14 cellular contexts compared by ENCODE assay signal in genomic region chr14:71488703-71489141, GRCh38.
A peak's percentile ranks its signal among the peaks of the same experiment; 100 is the strongest.
DNase-seq lines count a peak whose midpoint lies in the region; FAIRE-seq and TF ChIP-seq lines count a peak whose summit lies in the region.
"Had no signal": no experiment of that assay in that cellular context is flagged by ENCODE, and none has a peak within 500 bp of the region (broad histone marks: within the 10 kb centered on the region; RNA-seq: fewer than 3 reads in every experiment).

No MANE protein-coding gene starts in this region.

- no peaks in the 10 kb centered on the region for H3K27me3 ChIP-seq in tibial nerve
- H3K27me3 ChIP-seq: gastrocnemius medialis had no signal

- TF ChIP-seq CTCF in cardiac fibroblast (IDR thresholded peaks at IDR 0.05; ENCODE audit: low read depth, low read length) (no peak), tibial nerve (IDR thresholded peaks at IDR 0.05) (no peak), CD14-positive monocyte (IDR thresholded peaks at IDR 0.05) (no peak)

- no peaks in the 10 kb centered on the region for H3K9me3 Mint-ChIP-seq in CD14-positive monocyte
- H3K9me3 Mint-ChIP-seq: activated CD4-positive, alpha-beta T cell treated with anti-CD3 and anti-CD28 coated beads, Interleukin-2, amount 10 ng/mL, durations not matched to agents 7 days and 5 days; memory B cell had no signal

- peak overlapping the region; percentile 63 for H3K27ac ChIP-seq in mesodermal cell (ENCODE audit: low read depth, low read length, severe bottlenecking)
- peak overlapping the region in 3 of 4 donors; percentile 36 to 82 (median 74) for H3K27ac ChIP-seq in tibial nerve
- H3K27ac ChIP-seq: gastrocnemius medialis had no signal

- TF ChIP-seq POLR2A in tibial nerve (IDR thresholded peaks at IDR 0.05) = no peak

- peaks cover 15% of the 10 kb centered on the region for H3K4me1 Mint-ChIP-seq in CD14-positive monocyte

- H3K36me3 ChIP-seq in mesodermal cell (ENCODE audit: control insufficient read depth, insufficient read depth, low read length) (no peaks in the 10 kb centered on the region), tibial nerve (no peaks in the 10 kb centered on the region)
- H3K36me3 ChIP-seq: gastrocnemius medialis had no signal

- peaks cover 21 to 35% of the 10 kb centered on the region in 2 donors for H3K36me3 Mint-ChIP-seq in CD14-positive monocyte

- DNase-seq in HTR-8/SVneo (ENCODE audit: insufficient read length, low spot score) (no peak), cardiac fibroblast (ENCODE audit: low read depth in 2 of 2) (peak; percentile 71 to 78), tibial nerve (ENCODE audit: low spot score in 2 of 2) (no peak), CD14-positive monocyte (ENCODE audit: low spot score) (no peak), GDM1 (lab: John Stamatoyannopoulos, UW) (no peak), Ammon's horn (ENCODE audit: low spot score) (no peak)
- DNase-seq: activated CD4-positive, alpha-beta T cell treated with anti-CD3 and anti-CD28 coated beads, Interleukin-2, amount 10 ng/mL, durations not matched to agents 7 days and 5 days; gastrocnemius medialis; GF-D8; NCI-H1048; occipital lobe; T1000 had no signal

- H3K27me3 Mint-ChIP-seq in CD14-positive monocyte (ENCODE audit: low read depth in 3 of 3) = peaks cover 0 to under 1% (median 0%) of the 10 kb centered on the region in 3 donors
- H3K27me3 Mint-ChIP-seq: activated CD4-positive, alpha-beta T cell treated with anti-CD3 and anti-CD28 coated beads, Interleukin-2, amount 10 ng/mL, durations not matched to agents 7 days and 5 days; memory B cell had no signal

- intact Hi-C loops in CD14-positive monocyte (cut with micrococcal nuclease) = no loop called here

- no peak overlapping the region for H3K4me3 Mint-ChIP-seq in CD14-positive monocyte
- H3K4me3 Mint-ChIP-seq: activated CD4-positive, alpha-beta T cell treated with anti-CD3 and anti-CD28 coated beads, Interleukin-2, amount 10 ng/mL, durations not matched to agents 7 days and 5 days; memory B cell had no signal

- H3K4me1 ChIP-seq in mesodermal cell (ENCODE audit: control insufficient read depth, insufficient read depth, low read length, poor library complexity, severe bottlenecking) = peaks cover 16% of the 10 kb centered on the region
- H3K4me1 ChIP-seq in tibial nerve = peaks cover 0 to 85% (median 22%) of the 10 kb centered on the region in 4 donors
- H3K4me1 ChIP-seq: gastrocnemius medialis had no signal

- 83% methylated on average over 1 of the region's 3 CpGs; no CpG with 5 or more reads in 1 of the 2 experiments for WGBS in mesodermal cell (ENCODE audit: insufficient coverage in 2 of 2), 2 experiments
- WGBS in tibial nerve, 2 donors = 15 to 25% methylated on average over 3 of the region's 3 CpGs

- H3K27ac Mint-ChIP-seq in CD14-positive monocyte = no peak overlapping the region
- H3K27ac Mint-ChIP-seq: activated CD4-positive, alpha-beta T cell treated with anti-CD3 and anti-CD28 coated beads, Interleukin-2, amount 10 ng/mL, durations not matched to agents 7 days and 5 days had no signal

- peak; percentile 76 for FAIRE-seq in HTR-8/SVneo (lab: Jason Lieb, UNC)

- H3K9me3 ChIP-seq in mesodermal cell (ENCODE audit: control insufficient read depth, low read length) = no peaks in the 10 kb centered on the region
- no peaks in the 10 kb centered on the region for H3K9me3 ChIP-seq in tibial nerve
- H3K9me3 ChIP-seq: gastrocnemius medialis had no signal

- H3K4me3 ChIP-seq in cardiac fibroblast (replicated peaks in 1 of 2; ENCODE audit: low read depth in 2 of 2, low read length in 2 of 2) = no peak overlapping the region
- no peak overlapping the region for H3K4me3 ChIP-seq in mesodermal cell (ENCODE audit: extremely low read depth, insufficient read depth, low read length, poor library complexity, severe bottlenecking)
- no peak overlapping the region for H3K4me3 ChIP-seq in tibial nerve
- H3K4me3 ChIP-seq: gastrocnemius medialis had no signal

- TF ChIP-seq EP300 in tibial nerve (IDR thresholded peaks at IDR 0.05) = no peak

Comparison
In these comparisons a context has a peak if more than half of its experiments do, and no peak if none do; other contexts are left out.
1. DNase-seq: peak in cardiac fibroblast (2 of 2); none in HTR-8/SVneo (single experiment), tibial nerve (0 of 2), CD14-positive monocyte (single experiment), GDM1 (single experiment) and Ammon's horn (single experiment).